12 cellular contexts compared by ENCODE assay signal in genomic region chr18:50629148-50629631, GRCh38.
DNase-seq lines count a peak whose midpoint lies in the region; ATAC-seq and TF ChIP-seq lines count a peak whose summit lies in the region.
"Had no signal": no experiment of that assay in that cellular context is flagged by ENCODE, and none has a peak within 500 bp of the region (broad histone marks: within the 10 kb centered on the region; RNA-seq: fewer than 3 reads in every experiment).

No MANE protein-coding gene starts in this region.

- no peak overlapping the region for H3K4me3 ChIP-seq in hepatocyte

- no peak for ATAC-seq in natural killer cell treated with Interleukin-12 subunit alpha and Interleukin-12 subunit beta and Interleukin-15 and Interleukin-18, amount 100 ng/mL, for 72 hours
- no peak for ATAC-seq in GM21528 (IDR thresholded peaks at IDR 0.05; ENCODE audit: low FRiP score, unreplicated experiment)
- ATAC-seq: activated naive CD8-positive, alpha-beta T cell treated with anti-CD3 and anti-CD28 coated beads, Interleukin-2, amount 50 U/mL, for 24 hours; stimulated activated memory B cell treated with anti-CD40 and anti-IgM and Interleukin-4, amounts not matched to agents 10 μg/mL and 1 μg/mL and 100 μg/mL, for 72 hours had no signal

- peaks cover 16% of the 10 kb centered on the region for H3K4me1 ChIP-seq in hepatocyte (ENCODE audit: insufficient read depth)

- H3K27me3 ChIP-seq in hepatocyte: no peaks in the 10 kb centered on the region

- peaks cover 2 to 8% of the 10 kb centered on the region in 2 donors for H3K27me3 Mint-ChIP-seq in natural killer cell treated with Interleukin-12 subunit alpha and Interleukin-12 subunit beta and Interleukin-15 and Interleukin-18, amount 100 ng/mL, for 72 hours
- H3K27me3 Mint-ChIP-seq in type B pancreatic cell: no peaks in the 10 kb centered on the region
- H3K27me3 Mint-ChIP-seq: stimulated activated memory B cell treated with anti-CD40 and anti-IgM and Interleukin-4, amounts not matched to agents 10 μg/mL and 1 μg/mL and 100 μg/mL, for 72 hours had no signal

- no peak overlapping the region for H3K27ac ChIP-seq in hepatocyte

- H3K36me3 Mint-ChIP-seq in natural killer cell treated with Interleukin-12 subunit alpha and Interleukin-12 subunit beta and Interleukin-15 and Interleukin-18, amount 100 ng/mL, for 72 hours: no peaks in the 10 kb centered on the region
- H3K36me3 Mint-ChIP-seq in type B pancreatic cell: no peaks in the 10 kb centered on the region
- H3K36me3 Mint-ChIP-seq: stimulated activated memory B cell treated with anti-CD40 and anti-IgM and Interleukin-4, amounts not matched to agents 10 μg/mL and 1 μg/mL and 100 μg/mL, for 72 hours had no signal

- WGBS in hepatocyte (ENCODE audit: low lambda C conversion rate, missing lambda C conversion rate): 46% methylated on average over 5 of the region's 5 CpGs

- no peaks in the 10 kb centered on the region for H3K79me2 ChIP-seq in hepatocyte

- H3K9me3 ChIP-seq in hepatocyte (ENCODE audit: low read depth): no peaks in the 10 kb centered on the region

- H2AFZ ChIP-seq in hepatocyte: no peak overlapping the region

- H3K9me2 ChIP-seq in hepatocyte (replicated peaks; ENCODE audit: insufficient read depth): no peaks in the 10 kb centered on the region

- H3K27ac Mint-ChIP-seq in natural killer cell treated with Interleukin-12 subunit alpha and Interleukin-12 subunit beta and Interleukin-15 and Interleukin-18, amount 100 ng/mL, for 72 hours: no peak overlapping the region
- no peak overlapping the region for H3K27ac Mint-ChIP-seq in type B pancreatic cell
- H3K27ac Mint-ChIP-seq: activated naive CD8-positive, alpha-beta T cell treated with anti-CD3 and anti-CD28 coated beads, Interleukin-2, amount 50 U/mL, for 24 hours; stimulated activated memory B cell treated with anti-CD40 and anti-IgM and Interleukin-4, amounts not matched to agents 10 μg/mL and 1 μg/mL and 100 μg/mL, for 72 hours had no signal

- no peaks in the 10 kb centered on the region for H3K4me1 Mint-ChIP-seq in natural killer cell treated with Interleukin-12 subunit alpha and Interleukin-12 subunit beta and Interleukin-15 and Interleukin-18, amount 100 ng/mL, for 72 hours (ENCODE audit: low read depth in 2 of 2)
- H3K4me1 Mint-ChIP-seq in type B pancreatic cell (ENCODE audit: unreplicated experiment): peaks cover 23% of the 10 kb centered on the region
- H3K4me1 Mint-ChIP-seq: activated naive CD8-positive, alpha-beta T cell treated with anti-CD3 and anti-CD28 coated beads, Interleukin-2, amount 50 U/mL, for 24 hours; stimulated activated memory B cell treated with anti-CD40 and anti-IgM and Interleukin-4, amounts not matched to agents 10 μg/mL and 1 μg/mL and 100 μg/mL, for 72 hours had no signal

- no peak overlapping the region for H3K4me3 Mint-ChIP-seq in natural killer cell treated with Interleukin-12 subunit alpha and Interleukin-12 subunit beta and Interleukin-15 and Interleukin-18, amount 100 ng/mL, for 72 hours
- H3K4me3 Mint-ChIP-seq in type B pancreatic cell: no peak overlapping the region
- H3K4me3 Mint-ChIP-seq: activated naive CD8-positive, alpha-beta T cell treated with anti-CD3 and anti-CD28 coated beads, Interleukin-2, amount 50 U/mL, for 24 hours; stimulated activated memory B cell treated with anti-CD40 and anti-IgM and Interleukin-4, amounts not matched to agents 10 μg/mL and 1 μg/mL and 100 μg/mL, for 72 hours had no signal

- TF ChIP-seq CTCF in hepatocyte (IDR thresholded peaks at IDR 0.05; ENCODE audit: poor library complexity) (no peak), type B pancreatic cell (conservative IDR thresholded peaks at IDR 0.05) (no peak)

- H4K20me1 ChIP-seq in hepatocyte (ENCODE audit: insufficient read depth, poor library complexity, severe bottlenecking): no peaks in the 10 kb centered on the region

- H3K4me2 ChIP-seq in hepatocyte: no peak overlapping the region

- H3K9me3 Mint-ChIP-seq in natural killer cell treated with Interleukin-12 subunit alpha and Interleukin-12 subunit beta and Interleukin-15 and Interleukin-18, amount 100 ng/mL, for 72 hours: no peaks in the 10 kb centered on the region
- no peaks in the 10 kb centered on the region for H3K9me3 Mint-ChIP-seq in type B pancreatic cell
- H3K9me3 Mint-ChIP-seq: activated naive CD8-positive, alpha-beta T cell treated with anti-CD3 and anti-CD28 coated beads, Interleukin-2, amount 50 U/mL, for 24 hours; stimulated activated memory B cell treated with anti-CD40 and anti-IgM and Interleukin-4, amounts not matched to agents 10 μg/mL and 1 μg/mL and 100 μg/mL, for 72 hours had no signal

- H3K36me3 ChIP-seq in hepatocyte (replicated peaks; ENCODE audit: insufficient read depth, low read depth): no peaks in the 10 kb centered on the region

- DNase-seq in COLO668 (lab: John Stamatoyannopoulos, UW; ENCODE audit: unreplicated experiment) (peak; percentile 38), NCI-H1436 (lab: John Stamatoyannopoulos, UW) (peak; percentile 95), NCI-H526 treated with DMSO at 0.1 percent for 48 hours (lab: John Stamatoyannopoulos, UW) (peak; percentile 90), hepatocyte (ENCODE audit: low spot score) (peak; percentile 38), type B pancreatic cell (ENCODE audit: extremely low spot score, unreplicated experiment) (no peak), iPS-NIHi7 (ENCODE audit: extremely low spot score) (no peak)
- DNase-seq in natural killer cell treated with Interleukin-12 subunit alpha and Interleukin-12 subunit beta and Interleukin-15 and Interleukin-18, amount 100 ng/mL, for 72 hours (ENCODE audit: low spot score): no peak
- DNase-seq: activated naive CD8-positive, alpha-beta T cell treated with anti-CD3 and anti-CD28 coated beads, Interleukin-2, amount 50 U/mL, for 24 hours; cortex of kidney; stimulated activated CD4-positive, alpha-beta T cell treated with anti-CD3 and anti-CD28 coated beads, Interleukin-4, amount 100 ng/mL, for 24 hours had no signal

Comparison
In these comparisons a context has a peak if more than half of its experiments do, and no peak if none do; other contexts are left out.
1. DNase-seq: peak in COLO668 (single experiment), NCI-H1436 (single experiment), NCI-H526 treated with DMSO at 0.1 percent for 48 hours (single experiment) and hepatocyte (single experiment); none in natural killer cell treated with Interleukin-12 subunit alpha and Interleukin-12 subunit beta and Interleukin-15 and Interleukin-18, amount 100 ng/mL, for 72 hours (single experiment), type B pancreatic cell (single experiment) and iPS-NIHi7 (single experiment).